ENCODE assay signal across 8 cellular contexts in the genomic region with DNA sequence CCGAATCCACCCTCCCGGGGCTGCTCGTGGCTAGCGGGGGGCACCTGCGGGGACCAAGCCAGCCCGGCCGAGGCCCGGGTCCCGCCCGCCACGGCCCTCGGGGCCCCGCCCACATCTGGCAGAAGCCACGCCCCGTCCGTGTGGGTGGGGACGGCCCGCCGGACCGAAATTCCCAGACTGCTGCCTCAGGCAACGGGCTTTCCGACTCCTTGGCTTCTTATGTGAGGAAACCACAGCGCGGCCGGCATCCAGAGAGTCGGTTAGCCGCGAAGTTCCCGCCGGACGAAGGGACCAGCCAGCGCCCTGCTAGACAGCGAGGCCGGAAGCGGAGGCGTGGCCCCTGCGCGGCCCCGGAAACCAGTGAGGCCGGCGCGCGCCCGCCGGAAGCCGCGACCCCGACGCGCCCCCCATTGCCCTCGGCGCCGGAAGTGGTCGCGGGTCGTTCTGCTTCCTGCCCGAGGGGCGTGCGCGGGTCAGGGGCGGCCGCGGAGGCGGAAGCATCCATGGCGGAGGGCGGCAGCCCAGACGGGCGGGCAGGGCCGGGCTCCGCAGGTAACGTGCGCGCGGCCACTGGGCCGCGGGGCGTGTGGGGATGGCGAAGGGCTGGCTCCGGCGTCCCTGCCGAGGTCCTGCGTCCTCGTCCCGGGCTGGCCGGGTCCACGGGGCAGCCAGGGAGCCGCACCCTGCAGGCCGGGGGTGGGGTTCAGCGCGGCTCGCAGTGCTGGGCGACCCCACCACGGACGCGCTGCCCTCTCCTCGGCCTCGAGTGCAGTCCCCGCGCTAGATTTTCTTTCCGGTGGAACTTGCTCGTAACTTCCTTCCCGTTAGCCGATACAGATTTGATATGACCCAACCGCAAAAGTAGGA. TPM values are rescaled to one million over a fixed set of nuclear protein-coding genes. Genes with fewer than 3 reads are reported as not detected.
DNase-seq lines count a peak whose midpoint lies in the region; ATAC-seq, FAIRE-seq and TF ChIP-seq lines count a peak whose summit lies in the region.

Gene ASB1 (plus strand): TSS at position 360 of the 867 bp plus-strand sequence. CDS start 144 bp downstream, at position 504.

- intact Hi-C loops in T-helper 2 cell treated with Interferon-gamma antibody and Interleukin-4, amounts not matched to agents 100 ng/mL and 5 ng/mL, for 36 hours (cut with micrococcal nuclease): loop anchor here (1.0 to 10.0 kb wide), 3 partner anchors 52 to 138 kb away; partner anchors contain the start of genes PER2 and TRAF3IP1

- TF ChIP-seq CTCF in NB4 (IDR thresholded peaks at IDR 0.05; ENCODE audit: low read depth, low read length) (no peak), retinal pigment epithelial cell (conservative IDR thresholded peaks at IDR 0.05; ENCODE audit: low read depth, low read length) (no peak)

- TF ChIP-seq POLR2A in GM12891 (IDR thresholded peaks at IDR 0.05; ENCODE audit: low read depth, low read length) (peak; percentile 88), NB4 (IDR thresholded peaks at IDR 0.05; ENCODE audit: extremely low read depth, insufficient read length) (peak; percentile 69)

- peak within 1 kb of the TSS; percentile 73 for H3K4me3 ChIP-seq in NB4 (ENCODE audit: low read depth, low read length)
- peak within 1 kb of the TSS; percentile 87 for H3K4me3 ChIP-seq in retinal pigment epithelial cell (ENCODE audit: low read length)

- DNase-seq in GM12891 (ENCODE audit: insufficient read length, low spot score): peak; percentile 95
- peak; percentile 94 for DNase-seq in NB4 (ENCODE audit: low read depth)
- peak in 56 of 58 donors; percentile 16 to 89 (median 66) for DNase-seq in anterior cingulate cortex (lab: John Stamatoyannopoulos, UW)
- peak; percentile 83 for DNase-seq in hepatic stellate cell (ENCODE audit: low spot score)
- DNase-seq in retinal pigment epithelial cell (ENCODE audit: low read depth): no peak
- DNase-seq in cortex of kidney (lab: John Stamatoyannopoulos, UW): no peak

- peak; percentile 99 for FAIRE-seq in GM12891 (lab: Jason Lieb, UNC)

- peak; percentile 82 for ATAC-seq in HG02571 (IDR thresholded peaks at IDR 0.05; ENCODE audit: unreplicated experiment)

TF ChIP-seq in GM12891, 5 proteins besides CTCF, POLR2A, EP300 and RAD21:
- TF ChIP-seq POU2F2 (IDR thresholded peaks at IDR 0.05; ENCODE audit: low read depth, low read length): peak; percentile 53; the same call in 1 of the 2 replicates
- peak; percentile 93 for TF ChIP-seq POLR2AphosphoS5 (IDR thresholded peaks at IDR 0.05; ENCODE audit: low read depth, low read length)
- peak; percentile 63 for TF ChIP-seq PAX5 (IDR thresholded peaks at IDR 0.05; ENCODE audit: insufficient read depth, low read length, severe bottlenecking)
- TF ChIP-seq SPI1 (IDR thresholded peaks at IDR 0.05; ENCODE audit: low read depth, low read length): no peak
- peak; percentile 79 for TF ChIP-seq TAF1 (IDR thresholded peaks at IDR 0.05; ENCODE audit: low read depth, low read length)
TF ChIP-seq in GM12891: peak in this region for 4.

RNA-seq across cellular contexts. Expression of gene ASB1, which starts in this region (rescaled TPM):
- 19.4 TPM for polyA plus RNA-seq in GM12891 (2012; ENCODE audit: low read depth, missing spikeins)
- 31.9 and 32.9 TPM in 2 replicates for total RNA-seq in T-helper 2 cell treated with Interferon-gamma antibody and Interleukin-4, amounts not matched to agents 100 ng/mL and 5 ng/mL, for 36 hours

Comparison
In these comparisons a context has a peak if more than half of its experiments do, and no peak if none do; other contexts are left out.
1. DNase-seq: peak in GM12891 (single experiment), NB4 (single experiment), anterior cingulate cortex (56 of 58) and hepatic stellate cell (single experiment); none in retinal pigment epithelial cell (single experiment) and cortex of kidney (single experiment).